ENCODE assay signal across 8 cellular contexts in the genomic region with DNA sequence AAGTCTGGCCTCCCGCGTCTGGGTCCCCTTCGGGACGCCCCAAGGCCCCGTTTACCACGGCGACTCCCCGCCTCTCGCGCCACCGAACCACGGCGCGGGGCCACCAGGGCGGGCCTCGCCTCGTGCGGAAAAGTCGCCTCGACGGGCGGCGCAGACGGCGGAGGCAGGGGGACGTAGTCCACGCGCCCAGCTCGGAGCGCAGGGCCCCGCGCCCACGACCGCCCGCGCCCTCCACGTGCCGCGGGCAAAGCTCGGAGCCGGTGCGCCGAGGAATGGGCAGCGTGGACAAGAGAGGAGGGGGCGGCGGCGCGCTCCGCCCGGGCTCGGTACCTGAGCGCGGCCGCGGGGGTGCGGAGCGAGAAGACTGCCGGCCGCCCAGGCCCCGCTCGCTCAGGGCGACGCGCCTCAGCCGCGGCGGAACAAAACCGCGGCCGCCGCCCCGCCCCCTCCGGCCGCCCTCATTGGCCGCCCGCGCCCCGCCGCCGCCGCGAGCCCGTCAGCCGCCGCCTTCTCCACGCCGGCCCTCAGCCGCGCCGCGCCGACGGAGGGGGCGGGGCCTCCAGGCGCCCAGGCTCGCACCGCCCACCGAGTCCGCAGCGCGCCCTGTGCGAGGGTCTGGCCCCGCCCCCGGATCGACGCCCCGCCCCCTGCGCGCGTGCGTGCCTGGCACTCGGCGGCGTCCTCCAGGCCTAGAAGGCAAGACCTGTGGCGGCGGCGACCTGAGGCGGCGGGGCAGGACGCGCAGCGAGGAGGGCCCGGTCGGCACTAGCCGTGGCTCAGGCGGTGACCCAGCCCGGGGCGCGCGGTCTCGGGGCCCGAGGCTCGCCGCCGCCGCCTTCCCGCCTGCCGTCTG. TPM values are rescaled to one million over a fixed set of nuclear protein-coding genes. Genes with fewer than 3 reads are reported as not detected.
DNase-seq lines count a peak whose midpoint lies in the region; ATAC-seq and TF ChIP-seq lines count a peak whose summit lies in the region.

A gene with protein sequence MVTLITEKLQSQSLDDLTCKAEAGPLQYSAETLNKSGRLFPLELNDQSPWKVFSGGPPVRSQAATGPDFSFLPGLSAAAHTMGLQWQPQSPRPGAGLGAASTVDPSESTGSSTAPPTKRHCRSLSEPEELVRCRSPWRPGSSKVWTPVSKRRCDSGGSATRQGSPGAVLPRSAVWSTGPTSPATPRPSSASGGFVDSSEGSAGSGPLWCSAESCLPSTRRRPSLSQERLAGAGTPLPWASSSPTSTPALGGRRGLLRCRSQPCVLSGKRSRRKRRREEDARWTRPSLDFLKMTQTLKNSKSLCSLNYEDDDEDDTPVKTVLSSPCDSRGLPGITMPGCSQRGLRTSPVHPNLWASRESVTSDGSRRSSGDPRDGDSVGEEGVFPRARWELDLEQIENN (minus strand): TSS at position 411 of the 853 bp plus-strand sequence. CDS start 15,572 bp downstream, outside the sequence.

- H3K27ac ChIP-seq in RWPE1: peak within 1 kb of the TSS; percentile 90

- H3K36me3 Mint-ChIP-seq in nephron progenitor cell (ENCODE audit: low read depth): peaks cover 6% of the 10 kb centered on the region

- CTCF ChIA-PET in RWPE1 (lab: Yijun Ruan, JAX): interaction anchor here (0.6 kb wide), 1 partner anchor 512 kb away, joined by 3 read pairs; no protein-coding TSS in a partner anchor

- no peak within 1 kb of the TSS for H3K27ac Mint-ChIP-seq in nephron progenitor cell

- H3K4me3 ChIP-seq in Jurkat, Clone E6-1 (ENCODE audit: low read length): peak within 1 kb of the TSS; percentile 43
- H3K4me3 ChIP-seq in fibroblast of the aortic adventitia (ENCODE audit: low read depth, low read length): peak within 1 kb of the TSS; percentile 66

- no peak for TF ChIP-seq CTCF in RWPE1 (conservative IDR thresholded peaks at IDR 0.05; ENCODE audit: low read depth)
- TF ChIP-seq CTCF in fibroblast of the aortic adventitia (IDR thresholded peaks at IDR 0.05; ENCODE audit: insufficient read depth, low read length): no peak
- no peak for TF ChIP-seq CTCF in nephron progenitor cell (IDR thresholded peaks at IDR 0.05)

- H3K9me3 Mint-ChIP-seq in nephron progenitor cell: peaks cover 15% of the 10 kb centered on the region

- H3K4me1 Mint-ChIP-seq in nephron progenitor cell: peaks cover 11% of the 10 kb centered on the region

- peak within 1 kb of the TSS; percentile 81 for H3K4me3 Mint-ChIP-seq in nephron progenitor cell

- POLR2A ChIA-PET in RWPE1 (lab: Yijun Ruan, JAX; ENCODE audit: low non-redundant PET): no interaction called here

- DNase-seq in DMS114 treated with DMSO at 0.1 percent for 48 hours (lab: John Stamatoyannopoulos, UW; ENCODE audit: unreplicated experiment): peak; percentile 63
- peak; percentile 51 for DNase-seq in Jurkat, Clone E6-1 (ENCODE audit: low read depth, low spot score)
- DNase-seq in RWPE1 (ENCODE audit: low spot score): peak; percentile 78
- peak; percentile 96 for DNase-seq in activated effector memory CD4-positive, alpha-beta T cell treated with anti-CD3 and anti-CD28 coated beads, Interleukin-2, amount 50 U/mL, for 16 hours
- peak; percentile 73 for DNase-seq in fibroblast of the aortic adventitia (ENCODE audit: low read depth)
- peak; percentile 99 for DNase-seq in nephron progenitor cell
- peak; percentile 99 for DNase-seq in stimulated activated naive CD8-positive, alpha-beta T cell treated with anti-CD3 and anti-CD28 coated beads, Interleukin-15, Interleukin-2, amounts not matched to agents 100 U/mL and 50 U/mL, for 24 hours

- peaks cover 39% of the 10 kb centered on the region for H3K27me3 Mint-ChIP-seq in nephron progenitor cell (ENCODE audit: low read depth, poor library complexity)

- peak; percentile 85 for ATAC-seq in GM21529 (IDR thresholded peaks at IDR 0.05; ENCODE audit: unreplicated experiment)
- peak; percentile 95 for ATAC-seq in stimulated activated naive CD8-positive, alpha-beta T cell treated with anti-CD3 and anti-CD28 coated beads, Interleukin-15, Interleukin-2, amounts not matched to agents 100 U/mL and 50 U/mL, for 24 hours

RNA-seq across cellular contexts. Expression of the gene that starts here (rescaled TPM):
- polyA plus RNA-seq in Jurkat, Clone E6-1 (2012; ENCODE audit: insufficient read depth, insufficient read length): 2.3 TPM
- total RNA-seq in fibroblast of the aortic adventitia (ENCODE audit: low replicate concordance): 1.6 and 2.5 TPM in 2 replicates

Comparison
In these comparisons a context has a peak if more than half of its experiments do, and no peak if none do; other contexts are left out.
1. Peak in every context shown above with its lines: DNase-seq, ATAC-seq, H3K4me3 ChIP-seq and H3K27ac ChIP-seq.